In the genomic region with DNA sequence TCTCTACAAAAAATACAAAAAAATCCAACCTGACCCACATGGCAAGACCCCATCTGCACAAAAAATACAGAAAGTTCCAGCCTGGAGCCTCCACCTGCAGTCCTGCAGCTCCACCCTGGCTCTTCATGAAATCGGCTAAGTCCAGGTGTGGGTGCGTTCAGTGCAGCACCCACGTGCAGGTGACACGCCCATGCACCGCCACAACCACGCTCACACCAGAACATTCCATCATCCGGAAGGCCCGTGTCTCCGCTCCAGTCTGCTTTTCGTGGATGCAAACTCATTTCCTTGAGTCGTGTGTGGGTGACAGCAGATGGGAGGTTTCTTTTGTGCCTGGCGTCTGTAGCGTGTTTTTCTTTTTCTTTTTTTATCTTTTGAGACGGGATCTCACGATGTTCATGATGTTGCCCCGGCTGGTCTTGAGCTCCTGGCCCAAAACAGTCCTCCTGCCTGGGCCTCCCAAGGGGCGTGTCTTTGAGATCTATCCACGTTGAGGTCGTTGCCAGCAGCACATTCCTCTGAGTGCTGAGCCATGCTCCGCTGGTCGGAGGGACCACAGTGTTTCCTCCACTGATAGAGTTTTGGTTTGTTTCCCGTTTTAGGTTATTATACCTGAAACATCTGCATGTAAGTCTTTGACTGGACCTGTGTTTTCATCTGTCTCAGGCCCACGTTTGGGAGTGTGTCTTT, we compare ENCODE assay signal across 11 cellular contexts. TPM values are rescaled to one million over a fixed set of nuclear protein-coding genes. Genes with fewer than 3 reads are reported as not detected.
DNase-seq lines count a peak whose midpoint lies in the region; ATAC-seq and TF ChIP-seq lines count a peak whose summit lies in the region.
"Had no signal": no experiment of that assay in that cellular context is flagged by ENCODE, and none has a peak within 500 bp of the region (broad histone marks: within the 10 kb centered on the region; RNA-seq: fewer than 3 reads in every experiment).

No MANE protein-coding gene starts in this region.

- TF ChIP-seq CTCF in CD8-positive, alpha-beta T cell (IDR thresholded peaks at IDR 0.05): no peak
- TF ChIP-seq CTCF in natural killer cell (IDR thresholded peaks at IDR 0.05) (no peak), upper lobe of left lung (IDR thresholded peaks at IDR 0.05) (no peak), GM13976 (IDR thresholded peaks at IDR 0.05; ENCODE audit: borderline replicate concordance, control extremely low read depth, extremely low read depth, insufficient read depth, missing control alignments) (no peak)

- POLR2A ChIA-PET in CD8-positive, alpha-beta T cell (lab: Charles Lee): interaction anchor here (1.4 kb wide), 1 partner anchor 41 kb away, joined by 4 read pairs; no protein-coding TSS in a partner anchor

- no peak for DNase-seq in CD8-positive, alpha-beta T cell
- DNase-seq in activated naive CD8-positive, alpha-beta T cell treated with anti-CD3 and anti-CD28 coated beads, Interleukin-2, amount 50 U/mL, for 24 hours: no peak
- DNase-seq in natural killer cell (no peak), upper lobe of left lung (no peak), GM13976 (ENCODE audit: low spot score) (no peak)
- DNase-seq: sigmoid colon had no signal

- no peak overlapping the region for H3K9ac ChIP-seq in HUES64 (ENCODE audit: low read depth, low read length)

- intact Hi-C loops in CD8-positive, alpha-beta T cell (cut with DNase I, micrococcal nuclease): no loop called here
- intact Hi-C loops in natural killer cell (cut with micrococcal nuclease): no loop called here

- no peaks in the 10 kb centered on the region for H3K27me3 Mint-ChIP-seq in CD8-positive, alpha-beta T cell (ENCODE audit: low read depth)
- no peaks in the 10 kb centered on the region for H3K27me3 Mint-ChIP-seq in activated naive CD8-positive, alpha-beta T cell treated with anti-CD3 and anti-CD28 coated beads, Interleukin-2, amount 50 U/mL, for 24 hours
- no peaks in the 10 kb centered on the region for H3K27me3 Mint-ChIP-seq in natural killer cell (ENCODE audit: low read depth in 2 of 2)

- H3K4me1 ChIP-seq in CD8-positive, alpha-beta T cell (ENCODE audit: insufficient read depth, low read length): peaks cover 27% of the 10 kb centered on the region
- H3K4me1 ChIP-seq in HUES64 (ENCODE audit: insufficient read depth, low read length): peaks cover 12% of the 10 kb centered on the region
- peaks cover 0 to 1% (median 0%) of the 10 kb centered on the region in 4 donors for H3K4me1 ChIP-seq in upper lobe of left lung

- CTCF ChIA-PET in CD8-positive, alpha-beta T cell (lab: Charles Lee): interaction anchor here (0.7 to 1.7 kb wide), 5 partner anchors 9 to 207 kb away, joined by 3 to 4 read pairs (median 3); no protein-coding TSS in a partner anchor

- peak overlapping the region; percentile 61 for H3K4me3 Mint-ChIP-seq in CD8-positive, alpha-beta T cell
- H3K4me3 Mint-ChIP-seq in activated naive CD8-positive, alpha-beta T cell treated with anti-CD3 and anti-CD28 coated beads, Interleukin-2, amount 50 U/mL, for 24 hours: peak overlapping the region; percentile 46
- peak overlapping the region; percentile 52 for H3K4me3 Mint-ChIP-seq in natural killer cell

- TF ChIP-seq EP300 in upper lobe of left lung (IDR thresholded peaks at IDR 0.05): no peak

- H3K9me3 Mint-ChIP-seq in CD8-positive, alpha-beta T cell: no peaks in the 10 kb centered on the region
- no peaks in the 10 kb centered on the region for H3K9me3 Mint-ChIP-seq in activated naive CD8-positive, alpha-beta T cell treated with anti-CD3 and anti-CD28 coated beads, Interleukin-2, amount 50 U/mL, for 24 hours
- H3K9me3 Mint-ChIP-seq in natural killer cell: no peaks in the 10 kb centered on the region

- no peaks in the 10 kb centered on the region for H3K9me3 ChIP-seq in CD8-positive, alpha-beta T cell (ENCODE audit: low read length)
- no peaks in the 10 kb centered on the region for H3K9me3 ChIP-seq in HUES64 (ENCODE audit: insufficient read depth, low read depth, low read length)
- no peaks in the 10 kb centered on the region for H3K9me3 ChIP-seq in upper lobe of left lung
- H3K9me3 ChIP-seq: sigmoid colon had no signal

- 92% methylated on average over 23 of the region's 23 CpGs for WGBS in HUES64
- WGBS in upper lobe of left lung, 2 donors: 66 to 77% methylated on average over 23 of the region's 23 CpGs

- peaks cover 25% of the 10 kb centered on the region for H3K36me3 Mint-ChIP-seq in CD8-positive, alpha-beta T cell
- peaks cover 27% of the 10 kb centered on the region for H3K36me3 Mint-ChIP-seq in activated naive CD8-positive, alpha-beta T cell treated with anti-CD3 and anti-CD28 coated beads, Interleukin-2, amount 50 U/mL, for 24 hours (ENCODE audit: low read depth)
- H3K36me3 Mint-ChIP-seq in natural killer cell: no peaks in the 10 kb centered on the region

- peak overlapping the region; percentile 3 for H3K4me3 ChIP-seq in CD8-positive, alpha-beta T cell (ENCODE audit: low read depth, low read length)
- H3K4me3 ChIP-seq in HUES64 (ENCODE audit: low read length): no peak overlapping the region
- H3K4me3 ChIP-seq in upper lobe of left lung: no peak overlapping the region
- H3K4me3 ChIP-seq: cardiac muscle cell, sigmoid colon had no signal

- TF ChIP-seq POLR2A in upper lobe of left lung (IDR thresholded peaks at IDR 0.05): no peak

- in situ Hi-C loops in GM13976 (cut with MboI; ENCODE audit: low sequenced_read_pairs, unreplicated experiment): no loop called here

- H3K27me3 ChIP-seq in CD8-positive, alpha-beta T cell (ENCODE audit: insufficient read depth, low read length): no peaks in the 10 kb centered on the region
- H3K27me3 ChIP-seq in HUES64 (ENCODE audit: insufficient read depth, low read length): no peaks in the 10 kb centered on the region
- no peaks in the 10 kb centered on the region for H3K27me3 ChIP-seq in upper lobe of left lung
- H3K27me3 ChIP-seq: cardiac muscle cell, sigmoid colon had no signal

- peak overlapping the region; percentile 73 for H3K27ac Mint-ChIP-seq in CD8-positive, alpha-beta T cell
- peak overlapping the region; percentile 73 for H3K27ac Mint-ChIP-seq in activated naive CD8-positive, alpha-beta T cell treated with anti-CD3 and anti-CD28 coated beads, Interleukin-2, amount 50 U/mL, for 24 hours
- H3K27ac Mint-ChIP-seq in natural killer cell: peak overlapping the region in 1 of 2 donors; percentile 76

- peak; percentile 45 for ATAC-seq in CD8-positive, alpha-beta T cell
- ATAC-seq in activated naive CD8-positive, alpha-beta T cell treated with anti-CD3 and anti-CD28 coated beads, Interleukin-2, amount 50 U/mL, for 24 hours: no peak
- ATAC-seq in natural killer cell: no peak
- no peak for ATAC-seq in upper lobe of left lung (ENCODE audit: low FRiP score in 2 of 2)
- ATAC-seq in HG03460 (IDR thresholded peaks at IDR 0.05; ENCODE audit: unreplicated experiment): no peak
- ATAC-seq: SK-N-SH treated with all-trans-retinoic acid at 6 μM for 48 hours had no signal

- peaks cover 22% of the 10 kb centered on the region for H3K4me1 Mint-ChIP-seq in CD8-positive, alpha-beta T cell (ENCODE audit: low read depth)
- peaks cover 26% of the 10 kb centered on the region for H3K4me1 Mint-ChIP-seq in activated naive CD8-positive, alpha-beta T cell treated with anti-CD3 and anti-CD28 coated beads, Interleukin-2, amount 50 U/mL, for 24 hours
- peaks cover 19 to 29% of the 10 kb centered on the region in 2 donors for H3K4me1 Mint-ChIP-seq in natural killer cell

- H3K36me3 ChIP-seq in CD8-positive, alpha-beta T cell (ENCODE audit: insufficient read depth, low read length): peaks cover 3% of the 10 kb centered on the region
- H3K36me3 ChIP-seq in HUES64 (ENCODE audit: insufficient read depth, low read length) (peaks cover 53% of the 10 kb centered on the region), upper lobe of left lung (peaks cover 0 to 42% (median 24%) of the 10 kb centered on the region in 4 donors)
- H3K36me3 ChIP-seq: cardiac muscle cell had no signal

- no peak overlapping the region for H3K27ac ChIP-seq in CD8-positive, alpha-beta T cell (ENCODE audit: low read depth, low read length)
- peak overlapping the region; percentile 51; the same call in 1 of the 2 replicates for H3K27ac ChIP-seq in HUES64 (ENCODE audit: low read depth, low read length)
- H3K27ac ChIP-seq in upper lobe of left lung: no peak overlapping the region
- H3K27ac ChIP-seq: cardiac muscle cell, sigmoid colon had no signal

RNA-seq across cellular contexts. Expression of a gene that starts 7.1 kb away (rescaled TPM):
- total RNA-seq in CD8-positive, alpha-beta T cell: 10 to 100 TPM; 18.9 to 21.8 TPM
- 25.7 TPM for polyA plus RNA-seq in HUES64 (2013, experiment 1 of 2)
- 24.5 TPM for polyA plus RNA-seq in HUES64 (2013, experiment 2 of 2)
- total RNA-seq in natural killer cell: 10 to 100 TPM; 21.5 to 25.1 (median 23.4) TPM
- total RNA-seq in upper lobe of left lung: 100 to 1,000 TPM in 1 of 6 donors, 10 to 100 TPM in 5; 29.6 to 188 (median 45.1) TPM

RNA-seq across cellular contexts. Expression of a gene that starts 15.4 kb away (rescaled TPM):
- 10 to 100 TPM; 84.0 to 86.7 TPM for total RNA-seq in CD8-positive, alpha-beta T cell
- polyA plus RNA-seq in HUES64 (2013, experiment 1 of 2): 2.9 TPM
- polyA plus RNA-seq in HUES64 (2013, experiment 2 of 2): 3.7 TPM
- total RNA-seq in natural killer cell (10 to 100 TPM; 15.1 to 21.3 (median 15.1) TPM), upper lobe of left lung (10 to 100 TPM; 11.7 to 62.9 (median 18.8) TPM)
- total RNA-seq: endothelial cell of umbilical vein had no signal

RNA-seq across cellular contexts. Expression of a gene that starts 42.4 kb away (rescaled TPM):
- 100 to 1,000 TPM; 270 to 294 TPM for total RNA-seq in CD8-positive, alpha-beta T cell
- polyA plus RNA-seq in HUES64 (2013, experiment 1 of 2): 18.0 TPM
- polyA plus RNA-seq in HUES64 (2013, experiment 2 of 2): 18.8 TPM
- total RNA-seq in natural killer cell (100 to 1,000 TPM; 619 to 690 (median 666) TPM), upper lobe of left lung (100 to 1,000 TPM in 3 of 6 donors, 10 to 100 TPM in 3; 54.7 to 116 (median 91.1) TPM)

RNA-seq across cellular contexts. Expression of a gene that starts 49.8 kb away (rescaled TPM):
- total RNA-seq in CD8-positive, alpha-beta T cell: 100 to 1,000 TPM; 134 to 145 TPM
- polyA plus RNA-seq in HUES64 (2013, experiment 1 of 2): 28.2 TPM
- polyA plus RNA-seq in HUES64 (2013, experiment 2 of 2): 29.7 TPM
- total RNA-seq in natural killer cell (100 to 1,000 TPM; 113 to 120 (median 118) TPM), upper lobe of left lung (100 to 1,000 TPM; 236 to 374 (median 339) TPM)
